In the genomic region with DNA sequence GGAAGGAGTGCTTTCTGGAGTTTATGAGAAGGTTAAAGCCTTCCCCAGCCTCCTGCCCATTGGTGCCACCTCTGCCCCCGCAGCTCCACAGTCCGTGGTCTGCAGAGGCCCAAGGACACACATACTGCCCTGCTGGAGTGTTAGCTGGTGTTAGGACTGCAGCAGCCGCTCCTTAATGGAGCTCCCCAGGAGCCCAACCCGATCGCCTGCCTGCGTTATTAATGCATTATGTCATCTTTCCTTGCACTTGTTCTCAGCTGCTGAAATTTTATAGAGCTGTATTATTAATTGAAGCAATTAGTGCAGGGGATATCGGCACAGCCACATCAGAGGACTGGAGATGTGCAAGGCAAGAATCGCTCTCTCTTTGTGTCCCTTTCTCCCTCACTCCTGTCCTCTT, we compare ENCODE assay signal across 1 cellular context.
TF ChIP-seq lines count a peak whose summit lies in the region.

No MANE protein-coding gene starts in this region.

TF ChIP-seq in WTC11, 78 proteins besides CTCF, POLR2A, EP300 and RAD21 (continued from another document):
- TF ChIP-seq ZNF512 (CRISPR knock-in tag; IDR thresholded peaks at IDR 0.05; ENCODE audit: borderline replicate concordance) (no peak), RELA (CRISPR knock-in tag; IDR thresholded peaks at IDR 0.05; ENCODE audit: borderline replicate concordance) (no peak), NR3C1 (CRISPR knock-in tag; conservative IDR thresholded peaks at IDR 0.05; ENCODE audit: low read depth) (no peak), SMAD3 (CRISPR knock-in tag; IDR thresholded peaks at IDR 0.05; ENCODE audit: borderline replicate concordance) (no peak), ZNF416 (CRISPR knock-in tag; IDR thresholded peaks at IDR 0.05) (no peak)
- TF ChIP-seq, protein P1, sequence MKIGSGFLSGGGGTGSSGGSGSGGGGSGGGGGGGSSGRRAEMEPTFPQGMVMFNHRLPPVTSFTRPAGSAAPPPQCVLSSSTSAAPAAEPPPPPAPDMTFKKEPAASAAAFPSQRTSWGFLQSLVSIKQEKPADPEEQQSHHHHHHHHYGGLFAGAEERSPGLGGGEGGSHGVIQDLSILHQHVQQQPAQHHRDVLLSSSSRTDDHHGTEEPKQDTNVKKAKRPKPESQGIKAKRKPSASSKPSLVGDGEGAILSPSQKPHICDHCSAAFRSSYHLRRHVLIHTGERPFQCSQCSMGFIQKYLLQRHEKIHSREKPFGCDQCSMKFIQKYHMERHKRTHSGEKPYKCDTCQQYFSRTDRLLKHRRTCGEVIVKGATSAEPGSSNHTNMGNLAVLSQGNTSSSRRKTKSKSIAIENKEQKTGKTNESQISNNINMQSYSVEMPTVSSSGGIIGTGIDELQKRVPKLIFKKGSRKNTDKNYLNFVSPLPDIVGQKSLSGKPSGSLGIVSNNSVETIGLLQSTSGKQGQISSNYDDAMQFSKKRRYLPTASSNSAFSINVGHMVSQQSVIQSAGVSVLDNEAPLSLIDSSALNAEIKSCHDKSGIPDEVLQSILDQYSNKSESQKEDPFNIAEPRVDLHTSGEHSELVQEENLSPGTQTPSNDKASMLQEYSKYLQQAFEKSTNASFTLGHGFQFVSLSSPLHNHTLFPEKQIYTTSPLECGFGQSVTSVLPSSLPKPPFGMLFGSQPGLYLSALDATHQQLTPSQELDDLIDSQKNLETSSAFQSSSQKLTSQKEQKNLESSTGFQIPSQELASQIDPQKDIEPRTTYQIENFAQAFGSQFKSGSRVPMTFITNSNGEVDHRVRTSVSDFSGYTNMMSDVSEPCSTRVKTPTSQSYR (CRISPR knock-in tag; IDR thresholded peaks at IDR 0.05) = no peak
